In the genomic region with DNA sequence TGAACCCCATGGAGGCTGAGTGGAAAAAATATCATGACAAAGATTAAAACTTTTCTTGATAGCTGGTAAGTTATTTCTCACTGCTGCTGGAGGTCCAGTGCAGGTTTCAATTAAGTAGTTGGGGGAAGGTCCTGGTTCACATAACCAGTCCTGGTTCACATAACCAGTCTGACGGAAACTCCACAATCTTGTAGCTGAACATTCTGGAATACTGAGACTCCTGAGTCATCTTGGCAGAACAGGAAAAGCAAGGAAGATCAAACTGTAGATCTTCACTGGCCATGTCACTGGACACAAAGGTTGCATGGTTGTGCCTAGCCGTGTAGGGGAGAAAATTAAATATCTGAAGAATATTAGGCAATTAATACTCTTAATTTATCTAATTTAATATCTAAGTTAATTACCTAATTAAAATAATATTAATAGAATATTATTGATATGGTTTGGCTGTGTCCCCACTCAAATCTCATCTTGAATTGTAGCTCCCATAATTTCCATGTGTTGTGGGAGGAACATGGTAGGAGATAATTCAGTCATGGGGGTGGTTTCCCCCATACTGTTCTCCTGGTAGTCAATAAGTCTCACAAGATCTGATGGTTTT, we compare ENCODE assay signal across 22 cellular contexts. TPM values are rescaled to one million over a fixed set of nuclear protein-coding genes. Genes with fewer than 3 reads are reported as not detected.
A peak's percentile ranks its signal among the peaks of the same experiment; 100 is the strongest.
DNase-seq lines count a peak whose midpoint lies in the region; ATAC-seq and TF ChIP-seq lines count a peak whose summit lies in the region.
"Had no signal": no experiment of that assay in that cellular context is flagged by ENCODE, and none has a peak within 500 bp of the region (broad histone marks: within the 10 kb centered on the region; RNA-seq: fewer than 3 reads in every experiment).

No MANE protein-coding gene starts in this region.

- dilution Hi-C loops in mammary epithelial cell (cut with HindIII; ENCODE audit: low sequenced_read_pairs), result no loop called here

- H3K79me2 ChIP-seq in mammary epithelial cell (ENCODE audit: insufficient read depth, low read length) (no peaks in the 10 kb centered on the region), PC-3 (ENCODE audit: low read length) (no peaks in the 10 kb centered on the region)

- in situ Hi-C loops in mammary epithelial cell (cut with MboI; ENCODE audit: low sequenced_read_pairs in 2 of 2), result no loop called here

- TF ChIP-seq CTCF in mammary epithelial cell (conservative IDR thresholded peaks at IDR 0.05 in 1 of 2, IDR thresholded peaks at IDR 0.05 in 1 of 2; ENCODE audit: extremely low read depth in 1 of 2, insufficient read depth in 1 of 2, low read depth in 1 of 2, low read length in 2 of 2), result no peak
- no peak for TF ChIP-seq CTCF in MCF 10A (IDR thresholded peaks at IDR 0.05; ENCODE audit: unreplicated experiment)
- no peak for TF ChIP-seq CTCF in PC-3 (conservative IDR thresholded peaks at IDR 0.05; ENCODE audit: low read depth, low read length)
- TF ChIP-seq CTCF in epithelial cell of esophagus (IDR thresholded peaks at IDR 0.05; ENCODE audit: insufficient read depth, low read depth, low read length, missing control alignments), result no peak
- no peak for TF ChIP-seq CTCF in Caco-2 (IDR thresholded peaks at IDR 0.05; ENCODE audit: insufficient read depth in 1 of 2, low read depth in 1 of 2, low read length in 1 of 2, severe bottlenecking in 1 of 2, unreplicated experiment in 1 of 2)

- no peaks in the 10 kb centered on the region for H3K4me1 Mint-ChIP-seq in MCF 10A (ENCODE audit: insufficient read depth, unreplicated experiment)
- H3K4me1 Mint-ChIP-seq in Caco-2 (ENCODE audit: low read depth, unreplicated experiment), result peaks cover 9% of the 10 kb centered on the region
- H3K4me1 Mint-ChIP-seq in effector memory CD8-positive, alpha-beta T cell (ENCODE audit: low read depth in 2 of 2), result no peaks in the 10 kb centered on the region
- H3K4me1 Mint-ChIP-seq: CD14-positive monocyte; CD4-positive, alpha-beta memory T cell; CD4-positive, CD25-positive, alpha-beta regulatory T cell; CD8-positive, alpha-beta memory T cell had no signal

- no peak overlapping the region for H2AFZ ChIP-seq in mammary epithelial cell (ENCODE audit: low read depth, low read length)
- H2AFZ ChIP-seq in PC-3 (ENCODE audit: low read length), result no peak overlapping the region

- peak; percentile 11 for DNase-seq in mammary epithelial cell
- no peak for DNase-seq in MCF 10A (ENCODE audit: unreplicated experiment)
- peak; percentile 7 for DNase-seq in PC-3
- DNase-seq in epithelial cell of esophagus (ENCODE audit: low read depth), result peak; percentile 74
- DNase-seq in Caco-2, result no peak
- no peak for DNase-seq in effector memory CD8-positive, alpha-beta T cell
- DNase-seq: 8988T; ACHN; BE2C; C1 segment of cervical spinal cord; Calu3; CD4-positive, alpha-beta memory T cell; CD4-positive, CD25-positive, alpha-beta regulatory T cell; CD8-positive, alpha-beta memory T cell; COR-L47; DMS79 treated with DMSO at 0.1 percent for 48 hours; GF-D8 had no signal

- ATAC-seq in PC-3 (no peak), HG02840 (IDR thresholded peaks at IDR 0.05; ENCODE audit: low FRiP score, unreplicated experiment) (no peak)
- ATAC-seq in effector memory CD8-positive, alpha-beta T cell (replicated peaks), result no peak

- H3K9ac ChIP-seq in mammary epithelial cell (ENCODE audit: insufficient read depth, low read length) (no peak overlapping the region), PC-3 (ENCODE audit: low read length) (no peak overlapping the region)
- H3K9ac ChIP-seq: BLaER1 had no signal

- H3K27me3 Mint-ChIP-seq in MCF 10A (ENCODE audit: insufficient read depth, unreplicated experiment), result no peaks in the 10 kb centered on the region
- H3K27me3 Mint-ChIP-seq in Caco-2 (ENCODE audit: insufficient read depth, unreplicated experiment), result no peaks in the 10 kb centered on the region
- H3K27me3 Mint-ChIP-seq in effector memory CD8-positive, alpha-beta T cell, result no peaks in the 10 kb centered on the region
- H3K27me3 Mint-ChIP-seq: CD4-positive, alpha-beta memory T cell; CD4-positive, CD25-positive, alpha-beta regulatory T cell; CD8-positive, alpha-beta memory T cell had no signal

- no peaks in the 10 kb centered on the region for H3K9me2 ChIP-seq in PC-3 (replicated peaks; ENCODE audit: low read length)

- no peaks in the 10 kb centered on the region for H3K9me3 ChIP-seq in mammary epithelial cell (replicated peaks; ENCODE audit: insufficient read depth, low read length)
- no peaks in the 10 kb centered on the region for H3K9me3 ChIP-seq in PC-3 (ENCODE audit: low read length)
- no peaks in the 10 kb centered on the region for H3K9me3 ChIP-seq in Caco-2
- H3K9me3 ChIP-seq: BE2C, BLaER1 had no signal

- no peak overlapping the region for H3K27ac Mint-ChIP-seq in MCF 10A (ENCODE audit: low read depth, unreplicated experiment)
- no peak overlapping the region for H3K27ac Mint-ChIP-seq in Caco-2 (ENCODE audit: unreplicated experiment)
- H3K27ac Mint-ChIP-seq in effector memory CD8-positive, alpha-beta T cell, result no peak overlapping the region
- H3K27ac Mint-ChIP-seq: CD14-positive monocyte; CD4-positive, alpha-beta memory T cell; CD4-positive, CD25-positive, alpha-beta regulatory T cell; CD8-positive, alpha-beta memory T cell had no signal

- H3K27ac ChIP-seq in mammary epithelial cell (ENCODE audit: insufficient read depth, low read depth, low read length), result no peak overlapping the region
- no peak overlapping the region for H3K27ac ChIP-seq in PC-3 (ENCODE audit: low read length)
- H3K27ac ChIP-seq: BLaER1 had no signal

- POLR2A ChIA-PET in MCF 10A (lab: Yijun Ruan, JAX), result no interaction called here
- POLR2A ChIA-PET in PC-3 (lab: Charles Lee; ENCODE audit: unreplicated experiment), result no interaction called here
- POLR2A ChIA-PET in Caco-2 (lab: Charles Lee), result no interaction called here

- H3K36me3 Mint-ChIP-seq in MCF 10A (ENCODE audit: insufficient read depth, unreplicated experiment), result no peaks in the 10 kb centered on the region
- no peaks in the 10 kb centered on the region for H3K36me3 Mint-ChIP-seq in Caco-2 (ENCODE audit: insufficient read depth, unreplicated experiment)
- H3K36me3 Mint-ChIP-seq in effector memory CD8-positive, alpha-beta T cell (ENCODE audit: insufficient read depth), result no peaks in the 10 kb centered on the region
- H3K36me3 Mint-ChIP-seq: CD14-positive monocyte; CD4-positive, alpha-beta memory T cell; CD4-positive, CD25-positive, alpha-beta regulatory T cell had no signal

- BruUV-seq in mammary epithelial cell (replicated peaks; lab: Mats Ljungman, UMichigan), result no TSS peak
- no TSS peak for BruUV-seq in MCF 10A (replicated peaks; lab: Mats Ljungman, UMichigan)
- no TSS peak for BruUV-seq in PC-3 (replicated peaks; lab: Mats Ljungman, UMichigan)
- BruUV-seq in Caco-2 (replicated peaks; lab: Mats Ljungman, UMichigan), result no TSS peak

- H3K4me3 ChIP-seq in mammary epithelial cell (replicated peaks in 1 of 3; ENCODE audit: insufficient read depth in 1 of 3, low read depth in 2 of 3, low read length in 3 of 3), result no peak overlapping the region
- no peak overlapping the region for H3K4me3 ChIP-seq in PC-3 (ENCODE audit: low read length)
- H3K4me3 ChIP-seq in epithelial cell of esophagus (ENCODE audit: low read length), result no peak overlapping the region
- H3K4me3 ChIP-seq in Caco-2 (ENCODE audit: low read depth, low read length), result no peak overlapping the region
- H3K4me3 ChIP-seq: BLaER1 had no signal

- H4K20me1 ChIP-seq in mammary epithelial cell (ENCODE audit: insufficient read depth, low read length) (no peaks in the 10 kb centered on the region), PC-3 (ENCODE audit: low read length) (no peaks in the 10 kb centered on the region)
- H4K20me1 ChIP-seq: BLaER1 had no signal

- no peaks in the 10 kb centered on the region for H3K4me1 ChIP-seq in mammary epithelial cell (ENCODE audit: insufficient read depth, low read length)
- peaks cover 10% of the 10 kb centered on the region; the same call in 1 of the 2 replicates for H3K4me1 ChIP-seq in PC-3 (ENCODE audit: insufficient read depth, low read length)
- peaks cover 6% of the 10 kb centered on the region; the same call in 1 of the 2 replicates for H3K4me1 ChIP-seq in Caco-2
- H3K4me1 ChIP-seq: BE2C, BLaER1 had no signal

- H3K4me2 ChIP-seq in mammary epithelial cell (ENCODE audit: insufficient read depth, low read depth, low read length), result no peak overlapping the region
- no peak overlapping the region for H3K4me2 ChIP-seq in PC-3 (ENCODE audit: low read length)
- H3K4me2 ChIP-seq: BLaER1 had no signal

- 94% methylated on average over 2 of the region's 2 CpGs for WGBS in mammary epithelial cell (ENCODE audit: low coverage, missing lambda C conversion rate)

- H3K27me3 ChIP-seq in mammary epithelial cell (ENCODE audit: insufficient read depth, low read length) (no peaks in the 10 kb centered on the region), PC-3 (ENCODE audit: low read length) (no peaks in the 10 kb centered on the region), Caco-2 (replicated peaks; ENCODE audit: control insufficient read depth, insufficient read depth, low read length) (no peaks in the 10 kb centered on the region)
- H3K27me3 ChIP-seq: BE2C, BLaER1 had no signal

- CTCF ChIA-PET in mammary epithelial cell (lab: Charles Lee; ENCODE audit: low non-redundant PET), result no interaction called here
- CTCF ChIA-PET in MCF 10A (lab: Yijun Ruan, JAX), result interaction anchor here (0.6 kb wide), 1 partner anchor 427 kb away, joined by 3 read pairs; no protein-coding TSS in a partner anchor
- CTCF ChIA-PET in PC-3 (lab: Charles Lee), result no interaction called here
- CTCF ChIA-PET in Caco-2 (lab: Charles Lee), result no interaction called here

- H3F3A ChIP-seq in PC-3 (ENCODE audit: low read length, unreplicated experiment), result no peaks in the 10 kb centered on the region

- intact Hi-C loops in mammary epithelial cell (cut with micrococcal nuclease), result no loop called here
- intact Hi-C loops in MCF 10A (cut with micrococcal nuclease), result no loop called here
- intact Hi-C loops in PC-3 (cut with micrococcal nuclease), result no loop called here
- intact Hi-C loops in Caco-2 (cut with micrococcal nuclease; ENCODE audit: unreplicated experiment), result no loop called here

- H3K36me3 ChIP-seq in mammary epithelial cell (ENCODE audit: insufficient read depth, low read length) (no peaks in the 10 kb centered on the region), PC-3 (ENCODE audit: low read depth, low read length) (no peaks in the 10 kb centered on the region), Caco-2 (ENCODE audit: control insufficient read depth, insufficient read depth, low read length) (no peaks in the 10 kb centered on the region)
- H3K36me3 ChIP-seq: BE2C, BLaER1 had no signal

- H3K4me3 Mint-ChIP-seq in MCF 10A (ENCODE audit: unreplicated experiment) (no peak overlapping the region), Caco-2 (ENCODE audit: unreplicated experiment) (no peak overlapping the region)
- H3K4me3 Mint-ChIP-seq in effector memory CD8-positive, alpha-beta T cell, result no peak overlapping the region
- H3K4me3 Mint-ChIP-seq: CD14-positive monocyte; CD4-positive, alpha-beta memory T cell; CD4-positive, CD25-positive, alpha-beta regulatory T cell; CD8-positive, alpha-beta memory T cell had no signal

- H3K9me3 Mint-ChIP-seq in MCF 10A (ENCODE audit: unreplicated experiment) (peaks cover 7% of the 10 kb centered on the region), Caco-2 (ENCODE audit: unreplicated experiment) (peaks cover 24% of the 10 kb centered on the region)
- H3K9me3 Mint-ChIP-seq in effector memory CD8-positive, alpha-beta T cell, result peaks cover 0 to 8% of the 10 kb centered on the region in 2 donors

RNA-seq across cellular contexts. Expression of gene CNTNAP4, which starts 48.6 kb away (rescaled TPM):
- total RNA-seq in mammary epithelial cell (1 to 10 TPM in 1 of 2 donors, under 1 TPM in 1; 0.83 to 7.7 TPM), MCF 10A (2022) (not detected in 2 replicates), PC-3 (2014; rRNA removed) (0.17 TPM in 1 of 2 replicates, not detected in the other), Caco-2 (2022) (not detected in 2 replicates)
- 0.61 TPM for polyA plus RNA-seq in mammary epithelial cell
- polyA minus RNA-seq in mammary epithelial cell, result 1.2 TPM
- total RNA-seq: A673; Calu3; CD4-positive, alpha-beta memory T cell; CD4-positive, CD25-positive, alpha-beta regulatory T cell; CD8-positive, alpha-beta memory T cell had no signal
- polyA plus RNA-seq: AG04450; CD14-positive monocyte; CD4-positive, alpha-beta memory T cell; CD4-positive, CD25-positive, alpha-beta regulatory T cell; CD8-positive, alpha-beta memory T cell had no signal

Comparison
In these comparisons a context has a peak if more than half of its experiments do, and no peak if none do; other contexts are left out.
1. DNase-seq: peak in mammary epithelial cell (single experiment), PC-3 (single experiment) and epithelial cell of esophagus (single experiment); none in MCF 10A (single experiment), Caco-2 (0 of 2) and effector memory CD8-positive, alpha-beta T cell (0 of 3).